ENCODE assay signal across 8 cellular contexts in genomic region chr19:58514564-58515020, GRCh38. TPM values are rescaled to one million over a fixed set of nuclear protein-coding genes. Genes with fewer than 3 reads are reported as not detected.
DNase-seq lines count a peak whose midpoint lies in the region; ATAC-seq and TF ChIP-seq lines count a peak whose summit lies in the region.

No MANE protein-coding gene starts in this region.

- H3K9ac ChIP-seq in SK-N-MC (ENCODE audit: insufficient read length) = peak overlapping the region; percentile 89

- H3K36me3 ChIP-seq in SK-N-MC (ENCODE audit: insufficient read depth, low read length) = peaks cover 14% of the 10 kb centered on the region; the same call in 1 of the 2 replicates
- H3K36me3 ChIP-seq in esophagus squamous epithelium = peaks cover 0 to 22% (median 14%) of the 10 kb centered on the region in 3 donors
- peaks cover 0 to 20% of the 10 kb centered on the region in 2 donors for H3K36me3 ChIP-seq in psoas muscle (ENCODE audit: insufficient read depth in 1 of 2, low read depth in 1 of 2)

- H3K4me1 ChIP-seq in esophagus squamous epithelium = peaks cover 23 to 60% (median 34%) of the 10 kb centered on the region in 3 donors
- peaks cover 26% of the 10 kb centered on the region for H3K4me1 ChIP-seq in psoas muscle

- TF ChIP-seq CTCF in GM12864 (IDR thresholded peaks at IDR 0.05; ENCODE audit: low read depth, low read length, missing control alignments) (no peak), esophagus squamous epithelium (IDR thresholded peaks at IDR 0.05) (no peak), psoas muscle (IDR thresholded peaks at IDR 0.05) (no peak)

- H3K4me3 ChIP-seq in GM12864 (ENCODE audit: low read depth, low read length) = peak overlapping the region; percentile 65
- H3K4me3 ChIP-seq in SK-N-MC = peak overlapping the region; percentile 89
- H3K4me3 ChIP-seq in esophagus squamous epithelium = peak overlapping the region; percentile 7 to 69 (median 44)
- H3K4me3 ChIP-seq in psoas muscle = peak overlapping the region; percentile 63

- 40 to 80% methylated on average over 2 of the region's 3 CpGs for WGBS in esophagus squamous epithelium, 2 donors
- WGBS in psoas muscle, 3 donors = 72 to 80% (median 72%) methylated on average over 3 of the region's 3 CpGs

- DNase-seq in GM12864 (ENCODE audit: low read depth) (no peak), SK-N-MC (ENCODE audit: low read depth, low spot score) (no peak), esophagus squamous epithelium (lab: John Stamatoyannopoulos, UW) (no peak), psoas muscle (no peak), superior temporal gyrus (ENCODE audit: extremely low spot score) (no peak), Right ventricle myocardium superior (no peak)

- no peak for TF ChIP-seq POLR2A in esophagus squamous epithelium (IDR thresholded peaks at IDR 0.05)

- intact Hi-C loops in esophagus squamous epithelium (cut with DNase I) = no loop called here
- intact Hi-C loops in psoas muscle (cut with DNase I) = no loop called here
- intact Hi-C loops in Right ventricle myocardium superior (cut with DNase I) = no loop called here

- H3K27me3 ChIP-seq in esophagus squamous epithelium = no peaks in the 10 kb centered on the region
- no peaks in the 10 kb centered on the region for H3K27me3 ChIP-seq in psoas muscle (ENCODE audit: insufficient read depth in 3 of 3, low read length in 2 of 3)

- no peak for ATAC-seq in psoas muscle
- ATAC-seq in HG03135 (IDR thresholded peaks at IDR 0.05; ENCODE audit: unreplicated experiment) = no peak
- ATAC-seq in GM18907 (IDR thresholded peaks at IDR 0.05; ENCODE audit: unreplicated experiment) = no peak
- ATAC-seq in Right ventricle myocardium superior (ENCODE audit: poor library complexity) = no peak

- H3K27ac ChIP-seq in SK-N-MC (peak overlapping the region; percentile 78), esophagus squamous epithelium (peak overlapping the region; percentile 62 to 83 (median 74)), psoas muscle (peak overlapping the region; percentile 71)

- H3K9me3 ChIP-seq in SK-N-MC (ENCODE audit: low read depth, low read length) = no peaks in the 10 kb centered on the region
- no peaks in the 10 kb centered on the region for H3K9me3 ChIP-seq in esophagus squamous epithelium
- no peaks in the 10 kb centered on the region for H3K9me3 ChIP-seq in psoas muscle

RNA-seq across cellular contexts. Expression of gene SLC27A5, which starts 2.8 kb away (rescaled TPM):
- total RNA-seq in esophagus squamous epithelium = 1 to 10 TPM; 1.9 to 5.3 (median 2.6) TPM
- 1 to 10 TPM; 3.1 to 6.6 (median 4.0) TPM for total RNA-seq in psoas muscle
- 10 to 100 TPM in 2 of 3 donors, 1 to 10 TPM in 1; 6.1 to 11.0 (median 10.6) TPM for polyA plus RNA-seq in psoas muscle
- 3.8 TPM for total RNA-seq in Right ventricle myocardium superior

RNA-seq across cellular contexts. Expression of gene ZBTB45, which starts 5.0 kb away (rescaled TPM):
- total RNA-seq in esophagus squamous epithelium = 10 to 100 TPM in 1 of 4 donors, 1 to 10 TPM in 3; 6.9 to 11.1 (median 8.3) TPM
- 10 to 100 TPM in 1 of 4 donors, 1 to 10 TPM in 3; 7.7 to 13.0 (median 9.9) TPM for total RNA-seq in psoas muscle
- polyA plus RNA-seq in psoas muscle = 10 to 100 TPM in 1 of 3 donors, 1 to 10 TPM in 2; 6.2 to 12.5 (median 8.5) TPM
- total RNA-seq in Right ventricle myocardium superior = 7.9 TPM

RNA-seq across cellular contexts. Expression of gene TRIM28, which starts 29.3 kb away (rescaled TPM):
- 100 to 1,000 TPM; 150 to 198 (median 179) TPM for total RNA-seq in esophagus squamous epithelium
- total RNA-seq in psoas muscle = 100 to 1,000 TPM; 165 to 212 (median 197) TPM
- polyA plus RNA-seq in psoas muscle = 100 to 1,000 TPM; 141 to 154 (median 147) TPM
- total RNA-seq in Right ventricle myocardium superior = 132 TPM

RNA-seq across cellular contexts. Expression of gene ZNF446, which starts 38.4 kb away (rescaled TPM):
- total RNA-seq in esophagus squamous epithelium (10 to 100 TPM in 3 of 4 donors, 1 to 10 TPM in 1; 6.0 to 13.3 (median 12.1) TPM), psoas muscle (1 to 10 TPM; 3.5 to 8.1 (median 4.9) TPM), Right ventricle myocardium superior (4.6 TPM)
- 1 to 10 TPM; 4.6 to 8.7 (median 6.3) TPM for polyA plus RNA-seq in psoas muscle

RNA-seq across cellular contexts. Expression of gene CHMP2A, which starts 40.3 kb away (rescaled TPM):
- total RNA-seq in esophagus squamous epithelium (10 to 100 TPM; 76.5 to 99.5 (median 86.6) TPM), psoas muscle (100 to 1,000 TPM in 2 of 4 donors, 10 to 100 TPM in 2; 96.5 to 126 (median 103) TPM), Right ventricle myocardium superior (115 TPM)
- polyA plus RNA-seq in psoas muscle = 100 to 1,000 TPM; 149 to 184 (median 157) TPM
